11 cellular contexts compared by ENCODE assay signal in genomic region chr4:6272863-6273660, GRCh38. TPM values are rescaled to one million over a fixed set of nuclear protein-coding genes. Genes with fewer than 3 reads are reported as not detected.
A peak's percentile ranks its signal among the peaks of the same experiment; 100 is the strongest.
DNase-seq lines count a peak whose midpoint lies in the region; ATAC-seq and TF ChIP-seq lines count a peak whose summit lies in the region.
"Had no signal": no experiment of that assay in that cellular context is flagged by ENCODE, and none has a peak within 500 bp of the region (broad histone marks: within the 10 kb centered on the region; RNA-seq: fewer than 3 reads in every experiment).

No MANE protein-coding gene starts in this region.

- H3K36me3 ChIP-seq in BJ (ENCODE audit: control insufficient read depth, insufficient read depth, low read length) (no peaks in the 10 kb centered on the region; the same call in none of the 2 replicates), Panc1 (ENCODE audit: control insufficient read depth, insufficient read depth, low read length) (no peaks in the 10 kb centered on the region), osteoblast (ENCODE audit: insufficient read depth, low read length) (no peaks in the 10 kb centered on the region)

- peaks cover 15% of the 10 kb centered on the region for H3K4me1 Mint-ChIP-seq in activated CD8-positive, alpha-beta memory T cell treated with anti-CD3 and anti-CD28 coated beads, Interleukin-2, amount 10 ng/mL, durations not matched to agents 7 days and 5 days
- peaks cover 8% of the 10 kb centered on the region for H3K4me1 Mint-ChIP-seq in activated CD4-positive, alpha-beta memory T cell treated with anti-CD3 and anti-CD28 coated beads for 36 hours (ENCODE audit: low read depth)

- no peaks in the 10 kb centered on the region for H3K36me3 Mint-ChIP-seq in activated CD8-positive, alpha-beta memory T cell treated with anti-CD3 and anti-CD28 coated beads, Interleukin-2, amount 10 ng/mL, durations not matched to agents 7 days and 5 days
- no peaks in the 10 kb centered on the region for H3K36me3 Mint-ChIP-seq in activated CD4-positive, alpha-beta memory T cell treated with anti-CD3 and anti-CD28 coated beads for 36 hours

- H3K4me1 ChIP-seq in Panc1 (ENCODE audit: control insufficient read depth, insufficient read depth, low read length) (peaks cover 45% of the 10 kb centered on the region), osteoblast (ENCODE audit: insufficient read depth, low read length) (peaks cover 42% of the 10 kb centered on the region)

- H3K9me3 ChIP-seq in Panc1 (ENCODE audit: control insufficient read depth, insufficient read depth, low read depth, low read length) = no peaks in the 10 kb centered on the region
- no peaks in the 10 kb centered on the region for H3K9me3 ChIP-seq in osteoblast (ENCODE audit: low read depth, low read length)

- H3K4me3 Mint-ChIP-seq in activated CD8-positive, alpha-beta memory T cell treated with anti-CD3 and anti-CD28 coated beads, Interleukin-2, amount 10 ng/mL, durations not matched to agents 7 days and 5 days = no peak overlapping the region
- no peak overlapping the region for H3K4me3 Mint-ChIP-seq in activated CD4-positive, alpha-beta memory T cell treated with anti-CD3 and anti-CD28 coated beads for 36 hours

- no peaks in the 10 kb centered on the region for H3K9me3 Mint-ChIP-seq in activated CD8-positive, alpha-beta memory T cell treated with anti-CD3 and anti-CD28 coated beads, Interleukin-2, amount 10 ng/mL, durations not matched to agents 7 days and 5 days (ENCODE audit: low read depth)
- no peaks in the 10 kb centered on the region for H3K9me3 Mint-ChIP-seq in activated CD4-positive, alpha-beta memory T cell treated with anti-CD3 and anti-CD28 coated beads for 36 hours

- TF ChIP-seq CTCF in BJ (IDR thresholded peaks at IDR 0.05; ENCODE audit: insufficient read depth, low read depth, low read length) (0 out of 2 replicates have a peak, but pooled peaks have one; percentile 11), Panc1 (IDR thresholded peaks at IDR 0.05) (no peak), epithelial cell of proximal tubule (conservative IDR thresholded peaks at IDR 0.05; ENCODE audit: low read depth, low read length) (peak; percentile 15), osteoblast (IDR thresholded peaks at IDR 0.05; ENCODE audit: extremely low read depth, low read depth, low read length) (no peak)

- peak overlapping the region; percentile 46 for H3K4me2 ChIP-seq in osteoblast (ENCODE audit: insufficient read depth, low read length)

- POLR2A ChIA-PET in BJ (lab: Charles Lee) (no interaction called here), Panc1 (lab: Charles Lee) (no interaction called here)
- POLR2A ChIA-PET in activated CD4-positive, alpha-beta memory T cell treated with anti-CD3 and anti-CD28 coated beads for 36 hours (lab: Charles Lee) = no interaction called here

- H3K27ac ChIP-seq in Panc1 (ENCODE audit: low read length) = peak overlapping the region; percentile 70
- H3K27ac ChIP-seq in osteoblast (ENCODE audit: low read depth, low read length) = peak overlapping the region; percentile 26
- H3K27ac ChIP-seq: VCaP had no signal

- peaks cover 49% of the 10 kb centered on the region for H3K27me3 Mint-ChIP-seq in activated CD8-positive, alpha-beta memory T cell treated with anti-CD3 and anti-CD28 coated beads, Interleukin-2, amount 10 ng/mL, durations not matched to agents 7 days and 5 days
- peaks cover 3% of the 10 kb centered on the region for H3K27me3 Mint-ChIP-seq in activated CD4-positive, alpha-beta memory T cell treated with anti-CD3 and anti-CD28 coated beads for 36 hours

- peak; percentile 49 for DNase-seq in BJ (ENCODE audit: low read depth)
- DNase-seq in Panc1 (ENCODE audit: low read depth, low spot score) = peak; percentile 39
- no peak for DNase-seq in epithelial cell of proximal tubule (ENCODE audit: low read depth)
- DNase-seq in osteoblast (ENCODE audit: insufficient read length, low spot score, missing footprints) = peak; percentile 98
- DNase-seq in NCI-H2196 treated with DMSO at 0.1 percent for 48 hours (lab: John Stamatoyannopoulos, UW; ENCODE audit: unreplicated experiment) = no peak
- no peak for DNase-seq in activated CD8-positive, alpha-beta memory T cell treated with anti-CD3 and anti-CD28 coated beads, Interleukin-2, amount 10 ng/mL, durations not matched to agents 7 days and 5 days
- DNase-seq in activated CD4-positive, alpha-beta memory T cell treated with anti-CD3 and anti-CD28 coated beads for 36 hours = no peak
- no peak for DNase-seq in NCI-H1694 treated with DMSO at 0.1 percent for 48 hours (lab: John Stamatoyannopoulos, UW)
- DNase-seq: GDM1, NCI-H1048 had no signal

- no peak overlapping the region for H3K4me3 ChIP-seq in BJ (ENCODE audit: low read depth, low read length)
- peak overlapping the region in 1 of 2 experiments; percentile 31; a peak in 2 of 4 replicates for H3K4me3 ChIP-seq in Panc1 (ENCODE audit: low read depth in 2 of 2, low read length in 2 of 2)
- no peak overlapping the region for H3K4me3 ChIP-seq in epithelial cell of proximal tubule (ENCODE audit: low read depth, low read length)
- H3K4me3 ChIP-seq in osteoblast (ENCODE audit: insufficient read depth, low read length) = no peak overlapping the region

- in situ Hi-C loops in Panc1 (cut with HindIII; ENCODE audit: low pct_unique_long_range_greater_than_20kb, low sequenced_read_pairs) = no loop called here

- H3K79me2 ChIP-seq in osteoblast (ENCODE audit: insufficient read depth, low read length) = peaks cover 23% of the 10 kb centered on the region

- H2AFZ ChIP-seq in osteoblast (ENCODE audit: low read length) = no peak overlapping the region

- H4K20me1 ChIP-seq in osteoblast (ENCODE audit: insufficient read depth, low read length) = peaks cover 61% of the 10 kb centered on the region

- H3K27me3 ChIP-seq in BJ (ENCODE audit: control insufficient read depth, insufficient read depth, low read length) = no peaks in the 10 kb centered on the region
- H3K27me3 ChIP-seq in Panc1 (ENCODE audit: control insufficient read depth, insufficient read depth, low read length) = no peaks in the 10 kb centered on the region
- no peaks in the 10 kb centered on the region for H3K27me3 ChIP-seq in osteoblast (ENCODE audit: insufficient read depth, low read length)

- CTCF ChIA-PET in BJ (lab: Yijun Ruan, JAX) (interaction anchor here (0.9 to 14.5 kb wide), 6 partner anchors 8 to 56 kb away, joined by 3 to 383 read pairs (median 4); no protein-coding TSS in a partner anchor), Panc1 (lab: Charles Lee) (interaction anchor here (0.6 kb wide), 1 partner anchor 29 kb away, joined by 3 read pairs; no protein-coding TSS in a partner anchor)
- CTCF ChIA-PET in activated CD8-positive, alpha-beta memory T cell treated with anti-CD3 and anti-CD28 coated beads, Interleukin-2, amount 10 ng/mL, durations not matched to agents 7 days and 5 days (lab: Charles Lee) = interaction anchor here (1.0 to 30.7 kb wide), 3 partner anchors 23 to 55 kb away, joined by 3 to 685 read pairs (median 37); no protein-coding TSS in a partner anchor
- CTCF ChIA-PET in activated CD4-positive, alpha-beta memory T cell treated with anti-CD3 and anti-CD28 coated beads for 36 hours (lab: Charles Lee) = interaction anchor here (4.9 kb wide), 1 partner anchor 59 kb away, joined by 31 read pairs; no protein-coding TSS in a partner anchor

- no peak overlapping the region for H3K27ac Mint-ChIP-seq in activated CD8-positive, alpha-beta memory T cell treated with anti-CD3 and anti-CD28 coated beads, Interleukin-2, amount 10 ng/mL, durations not matched to agents 7 days and 5 days
- H3K27ac Mint-ChIP-seq in activated CD4-positive, alpha-beta memory T cell treated with anti-CD3 and anti-CD28 coated beads for 36 hours = no peak overlapping the region

- intact Hi-C loops in Panc1 (cut with micrococcal nuclease; ENCODE audit: unreplicated experiment) = no loop called here
- intact Hi-C loops in activated CD4-positive, alpha-beta memory T cell treated with anti-CD3 and anti-CD28 coated beads for 36 hours (cut with micrococcal nuclease) = no loop called here

- no TSS peak for BruUV-seq in Panc1 (replicated peaks; lab: Mats Ljungman, UMichigan)

- peak; percentile 67 for ATAC-seq in Panc1
- no peak for ATAC-seq in activated CD8-positive, alpha-beta memory T cell treated with anti-CD3 and anti-CD28 coated beads, Interleukin-2, amount 10 ng/mL, durations not matched to agents 7 days and 5 days

RNA-seq across cellular contexts. Expression of gene WFS1, which starts 3.4 kb away (rescaled TPM):
- 40.3 and 66.4 TPM in 2 replicates for polyA plus RNA-seq in BJ (2011; rRNA removed)
- polyA minus RNA-seq in BJ (2011; rRNA and poly(A)+ RNA removed) = 30.7 and 37.2 TPM in 2 replicates
- total RNA-seq in Panc1 (2021; ENCODE audit: unreplicated experiment) (67.5 TPM), epithelial cell of proximal tubule (11.6 and 12.9 TPM in 2 replicates), osteoblast (12.1 and 17.0 TPM in 2 replicates)
- polyA plus RNA-seq in Panc1 (2012; ENCODE audit: insufficient read length) = 91.6 TPM
- 1 to 10 TPM; 1.8 to 2.2 TPM for total RNA-seq in activated CD8-positive, alpha-beta memory T cell treated with anti-CD3 and anti-CD28 coated beads, Interleukin-2, amount 10 ng/mL, durations not matched to agents 7 days and 5 days
- total RNA-seq in activated CD4-positive, alpha-beta memory T cell treated with anti-CD3 and anti-CD28 coated beads for 36 hours = 1 to 10 TPM; 4.6 to 5.3 TPM

Comparison
In these comparisons a context has a peak if more than half of its experiments do, and no peak if none do; other contexts are left out.
1. DNase-seq: peak in BJ (single experiment), Panc1 (single experiment) and osteoblast (single experiment); none in epithelial cell of proximal tubule (single experiment), NCI-H2196 treated with DMSO at 0.1 percent for 48 hours (single experiment), activated CD8-positive, alpha-beta memory T cell treated with anti-CD3 and anti-CD28 coated beads, Interleukin-2, amount 10 ng/mL, durations not matched to agents 7 days and 5 days (single experiment), activated CD4-positive, alpha-beta memory T cell treated with anti-CD3 and anti-CD28 coated beads for 36 hours (single experiment) and NCI-H1694 treated with DMSO at 0.1 percent for 48 hours (single experiment).
2. CTCF ChIP-seq: peak in BJ (single experiment) and epithelial cell of proximal tubule (single experiment); none in Panc1 (single experiment) and osteoblast (single experiment).